ENCODE assay signal across 23 cellular contexts in the genomic region with DNA sequence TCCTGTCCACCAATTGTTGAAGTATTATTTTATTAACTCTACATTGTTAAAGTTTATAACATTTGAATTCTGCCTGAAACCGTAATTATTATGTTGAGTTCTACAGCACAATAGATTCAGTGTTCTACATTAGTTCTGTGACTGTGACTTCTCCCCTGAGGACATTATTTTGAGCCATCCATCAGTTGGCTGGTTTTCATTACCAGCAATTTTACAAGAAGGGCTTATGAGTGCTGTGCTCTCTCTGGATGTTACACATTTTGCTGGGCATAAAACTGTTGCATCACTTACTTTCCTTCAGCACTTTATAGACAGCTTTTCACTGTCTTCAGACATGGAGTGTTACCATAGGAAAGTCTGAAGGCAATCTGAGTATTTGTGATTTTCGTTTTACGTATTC.
"Had no signal": no experiment of that assay in that cellular context is flagged by ENCODE, and none has a peak within 500 bp of the region (broad histone marks: within the 10 kb centered on the region; RNA-seq: fewer than 3 reads in every experiment).

No MANE protein-coding gene starts in this region.

- H3K27me3 ChIP-seq: adrenal gland had no signal

- DNase-seq: activated CD4-positive, alpha-beta T cell treated with anti-CD3 and anti-CD28 coated beads for 4 hours; activated CD8-positive, alpha-beta memory T cell treated with anti-CD3 and anti-CD28 coated beads, Interleukin-2, amount 50 U/mL, for 4 hours; activated CD8-positive, alpha-beta T cell treated with anti-CD3 and anti-CD28 coated beads for 36 hours; activated gamma-delta T cell treated with Interleukin-2 at 50 U/mL for 16 hours; activated naive CD4-positive, alpha-beta T cell treated with anti-CD3 and anti-CD28 coated beads, Interleukin-2, amount 50 U/mL, for 16 hours; activated naive CD8-positive, alpha-beta T cell treated with anti-CD3 and anti-CD28 coated beads, Interleukin-2, amount 10 ng/mL, durations not matched to agents 7 days and 5 days; activated T-cell treated with anti-CD3 and anti-CD28 coated beads, Interleukin-2, amount 50 U/mL, for 72 hours; adrenal gland; anterior cingulate cortex; caudate nucleus; KG1; NCI-H1105; NCI-H146; NCI-H187 treated with DMSO at 0.1 percent for 48 hours; NCI-H2081 treated with DMSO at 0.1 percent for 48 hours; NCI-H345; NCI-H510A; NCI-H69; PC-3; SHP77 treated with DMSO at 0.1 percent for 48 hours had no signal

- H3K27ac Mint-ChIP-seq: activated CD8-positive, alpha-beta T cell treated with anti-CD3 and anti-CD28 coated beads for 36 hours; activated naive CD8-positive, alpha-beta T cell treated with anti-CD3 and anti-CD28 coated beads, Interleukin-2, amount 10 ng/mL, durations not matched to agents 7 days and 5 days; activated T-cell treated with anti-CD3 and anti-CD28 coated beads, Interleukin-2, amount 50 U/mL, for 72 hours; activated T-helper 2 cell treated with anti-CD3 and anti-CD28 coated beads, Interferon-gamma antibody, Interleukin-2, Interleukin-4, amounts not matched to agents 10 μg/mL and 5 μg/mL and 100 μg/mL, durations not matched to agents 14 hours and 24 hours and 36 hours; IgD-negative memory B cell; T-helper 1 cell treated with Interleukin-12 subunit alpha and Interleukin-12 subunit beta and Interleukin-4 antibody, amounts not matched to agents 30 μg/mL and 1 μg/mL, for 36 hours had no signal

- H3K9me3 Mint-ChIP-seq: activated CD8-positive, alpha-beta T cell treated with anti-CD3 and anti-CD28 coated beads for 36 hours had no signal

- H3K4me1 ChIP-seq: adrenal gland had no signal

- H3K4me3 ChIP-seq: adrenal gland had no signal

- H3K4me3 Mint-ChIP-seq: activated CD8-positive, alpha-beta T cell treated with anti-CD3 and anti-CD28 coated beads for 36 hours; activated naive CD8-positive, alpha-beta T cell treated with anti-CD3 and anti-CD28 coated beads, Interleukin-2, amount 10 ng/mL, durations not matched to agents 7 days and 5 days; activated T-cell treated with anti-CD3 and anti-CD28 coated beads, Interleukin-2, amount 50 U/mL, for 72 hours; IgD-negative memory B cell; T-helper 1 cell treated with Interleukin-12 subunit alpha and Interleukin-12 subunit beta and Interleukin-4 antibody, amounts not matched to agents 30 μg/mL and 1 μg/mL, for 36 hours had no signal

- H3K36me3 Mint-ChIP-seq: activated naive CD8-positive, alpha-beta T cell treated with anti-CD3 and anti-CD28 coated beads, Interleukin-2, amount 10 ng/mL, durations not matched to agents 7 days and 5 days had no signal

- H3K4me1 Mint-ChIP-seq: activated naive CD8-positive, alpha-beta T cell treated with anti-CD3 and anti-CD28 coated beads, Interleukin-2, amount 10 ng/mL, durations not matched to agents 7 days and 5 days; IgD-negative memory B cell had no signal

- H3K9me3 ChIP-seq: adrenal gland had no signal

- H3K27ac ChIP-seq: adrenal gland had no signal

- H3K27me3 Mint-ChIP-seq: activated CD8-positive, alpha-beta T cell treated with anti-CD3 and anti-CD28 coated beads for 36 hours; activated naive CD8-positive, alpha-beta T cell treated with anti-CD3 and anti-CD28 coated beads, Interleukin-2, amount 10 ng/mL, durations not matched to agents 7 days and 5 days; IgD-negative memory B cell had no signal

- H3K36me3 ChIP-seq: adrenal gland had no signal
